ENCODE assay signal across 15 cellular contexts in the genomic region with DNA sequence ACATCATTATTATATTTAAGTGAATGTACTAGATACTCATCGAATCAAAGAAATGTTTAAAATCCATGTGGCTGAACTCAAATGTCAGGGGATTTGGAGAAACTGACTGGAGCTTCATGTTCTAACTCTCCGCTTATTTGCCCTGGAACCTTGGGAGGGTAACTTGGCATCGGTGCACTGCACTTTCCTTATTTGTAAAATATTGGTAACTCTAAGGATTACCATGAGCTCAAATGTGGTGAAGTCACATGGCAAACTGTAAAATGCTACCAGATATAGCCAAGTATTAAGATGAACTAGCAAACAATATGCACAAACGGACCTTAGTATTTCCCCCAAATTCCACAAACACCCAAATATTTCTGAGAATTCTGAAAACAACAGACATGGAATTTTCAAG.
DNase-seq lines count a peak whose midpoint lies in the region; ATAC-seq and TF ChIP-seq lines count a peak whose summit lies in the region.
"Had no signal": no experiment of that assay in that cellular context is flagged by ENCODE, and none has a peak within 500 bp of the region (broad histone marks: within the 10 kb centered on the region; RNA-seq: fewer than 3 reads in every experiment).

No MANE protein-coding gene starts in this region.

- 42 to 55% (median 48%) methylated on average over 4 of the region's 4 CpGs for WGBS in heart left ventricle, 4 donors

- H3K4me1 ChIP-seq in lower lobe of right lung (peaks cover 89% of the 10 kb centered on the region), heart left ventricle (peaks cover 9 to 100% (median 96%) of the 10 kb centered on the region in 12 donors)

- intact Hi-C loops in activated T-helper 1 cell treated with anti-CD3 and anti-CD28 coated beads, Interleukin-12 subunit alpha, Interleukin-12 subunit beta, Interleukin-2, Interleukin-4 antibody, amounts not matched to agents 30 ng/mL and 10 ng/mL and 1 ng/mL, durations not matched to agents 14 hours and 24 hours and 36 hours (cut with micrococcal nuclease), result loop anchor here (1.0 to 5.0 kb wide), 2 partner anchors 29 to 41 kb away; no protein-coding TSS in a partner anchor
- intact Hi-C loops in lower lobe of right lung (cut with DNase I), result loop anchor here (10.0 kb wide), 1 partner anchor 47 kb away; no protein-coding TSS in a partner anchor
- intact Hi-C loops in heart left ventricle (cut with DNase I), result loop anchor here in 2 of 10 donors (5.0 to 10.0 kb wide), 2 partner anchors 41 to 47 kb away; no protein-coding TSS in a partner anchor

- H3K27ac ChIP-seq in lower lobe of right lung (peak overlapping the region; percentile 25), heart left ventricle (peak overlapping the region in 1 of 12 donors; percentile 96)
- H3K27ac ChIP-seq: foreskin keratinocyte had no signal

- H3K36me3 Mint-ChIP-seq in stimulated activated naive CD8-positive, alpha-beta T cell treated with anti-CD3 and anti-CD28 coated beads, Interleukin-15, Interleukin-2, amounts not matched to agents 100 ng/mL and 50 ng/mL, for 24 hours (ENCODE audit: low read depth), result peaks cover 87% of the 10 kb centered on the region
- peaks cover 89% of the 10 kb centered on the region for H3K36me3 Mint-ChIP-seq in activated T-helper 1 cell treated with anti-CD3 and anti-CD28 coated beads, Interleukin-12 subunit alpha, Interleukin-12 subunit beta, Interleukin-2, Interleukin-4 antibody, amounts not matched to agents 30 ng/mL and 10 ng/mL and 1 ng/mL, durations not matched to agents 14 hours and 24 hours and 36 hours (ENCODE audit: low read depth)
- H3K36me3 Mint-ChIP-seq: brain had no signal

- DNase-seq in stimulated activated naive CD8-positive, alpha-beta T cell treated with anti-CD3 and anti-CD28 coated beads, Interleukin-15, Interleukin-2, amounts not matched to agents 100 U/mL and 50 U/mL, for 24 hours, result no peak
- DNase-seq in activated T-helper 1 cell treated with anti-CD3 and anti-CD28 coated beads, Interleukin-12 subunit alpha, Interleukin-12 subunit beta, Interleukin-2, Interleukin-4 antibody, amounts not matched to agents 30 ng/mL and 10 ng/mL and 1 ng/mL, durations not matched to agents 14 hours and 24 hours and 36 hours (ENCODE audit: low spot score), result no peak
- no peak for DNase-seq in lower lobe of right lung
- no peak for DNase-seq in stimulated activated CD4-positive, alpha-beta T cell treated with anti-CD3 and anti-CD28 coated beads, Interleukin-2, amount 100 ng/mL, for 48 hours
- no peak for DNase-seq in heart left ventricle
- DNase-seq: DMS153; foreskin keratinocyte; left ventricle myocardium superior; NCI-H2081 treated with DMSO at 0.1 percent for 48 hours; stimulated activated CD4-positive, alpha-beta T cell treated with anti-CD3 and anti-CD28 coated beads, Interleukin-1b, Interleukin-23, amount 100 ng/mL, for 48 hours; trophoblast cell had no signal

- no peaks in the 10 kb centered on the region for H3K27me3 Mint-ChIP-seq in stimulated activated naive CD8-positive, alpha-beta T cell treated with anti-CD3 and anti-CD28 coated beads, Interleukin-15, Interleukin-2, amounts not matched to agents 100 ng/mL and 50 ng/mL, for 24 hours
- H3K27me3 Mint-ChIP-seq in activated T-helper 1 cell treated with anti-CD3 and anti-CD28 coated beads, Interleukin-12 subunit alpha, Interleukin-12 subunit beta, Interleukin-2, Interleukin-4 antibody, amounts not matched to agents 30 ng/mL and 10 ng/mL and 1 ng/mL, durations not matched to agents 14 hours and 24 hours and 36 hours (ENCODE audit: insufficient read depth), result peaks cover 1% of the 10 kb centered on the region

- peaks cover 10% of the 10 kb centered on the region for H3K36me3 ChIP-seq in lower lobe of right lung
- H3K36me3 ChIP-seq in heart left ventricle, result peaks cover 0 to 21% (median 15%) of the 10 kb centered on the region in 9 donors

- H3K9me3 ChIP-seq in lower lobe of right lung (no peaks in the 10 kb centered on the region), heart left ventricle (no peaks in the 10 kb centered on the region)

- TF ChIP-seq CTCF in lower lobe of right lung (IDR thresholded peaks at IDR 0.05) (no peak), heart left ventricle (IDR thresholded peaks at IDR 0.05) (no peak)

- peak overlapping the region; percentile 92 for H3K27ac Mint-ChIP-seq in stimulated activated naive CD8-positive, alpha-beta T cell treated with anti-CD3 and anti-CD28 coated beads, Interleukin-15, Interleukin-2, amounts not matched to agents 100 ng/mL and 50 ng/mL, for 24 hours
- H3K27ac Mint-ChIP-seq in activated T-helper 1 cell treated with anti-CD3 and anti-CD28 coated beads, Interleukin-12 subunit alpha, Interleukin-12 subunit beta, Interleukin-2, Interleukin-4 antibody, amounts not matched to agents 30 ng/mL and 10 ng/mL and 1 ng/mL, durations not matched to agents 14 hours and 24 hours and 36 hours, result peak overlapping the region; percentile 98
- H3K27ac Mint-ChIP-seq: brain had no signal

- no peaks in the 10 kb centered on the region for H3K27me3 ChIP-seq in lower lobe of right lung (ENCODE audit: low read depth)
- H3K27me3 ChIP-seq in heart left ventricle, result no peaks in the 10 kb centered on the region
- H3K27me3 ChIP-seq: foreskin keratinocyte had no signal

- no peaks in the 10 kb centered on the region for H3K9me3 Mint-ChIP-seq in stimulated activated naive CD8-positive, alpha-beta T cell treated with anti-CD3 and anti-CD28 coated beads, Interleukin-15, Interleukin-2, amounts not matched to agents 100 ng/mL and 50 ng/mL, for 24 hours
- no peaks in the 10 kb centered on the region for H3K9me3 Mint-ChIP-seq in activated T-helper 1 cell treated with anti-CD3 and anti-CD28 coated beads, Interleukin-12 subunit alpha, Interleukin-12 subunit beta, Interleukin-2, Interleukin-4 antibody, amounts not matched to agents 30 ng/mL and 10 ng/mL and 1 ng/mL, durations not matched to agents 14 hours and 24 hours and 36 hours
- H3K9me3 Mint-ChIP-seq: brain had no signal

- no peak for ATAC-seq in stimulated activated naive CD8-positive, alpha-beta T cell treated with anti-CD3 and anti-CD28 coated beads, Interleukin-15, Interleukin-2, amounts not matched to agents 100 U/mL and 50 U/mL, for 24 hours
- ATAC-seq in lower lobe of right lung, result no peak
- ATAC-seq in HG02798 (IDR thresholded peaks at IDR 0.05; ENCODE audit: poor library complexity, unreplicated experiment), result no peak
- no peak for ATAC-seq in HG02981 (IDR thresholded peaks at IDR 0.05; ENCODE audit: unreplicated experiment)
- ATAC-seq in heart left ventricle, result no peak
- ATAC-seq: foreskin keratinocyte, left ventricle myocardium superior had no signal

- TF ChIP-seq POLR2A in heart left ventricle (IDR thresholded peaks at IDR 0.05), result no peak

- peak overlapping the region; percentile 94 for H3K4me3 Mint-ChIP-seq in stimulated activated naive CD8-positive, alpha-beta T cell treated with anti-CD3 and anti-CD28 coated beads, Interleukin-15, Interleukin-2, amounts not matched to agents 100 ng/mL and 50 ng/mL, for 24 hours
- H3K4me3 Mint-ChIP-seq in activated T-helper 1 cell treated with anti-CD3 and anti-CD28 coated beads, Interleukin-12 subunit alpha, Interleukin-12 subunit beta, Interleukin-2, Interleukin-4 antibody, amounts not matched to agents 30 ng/mL and 10 ng/mL and 1 ng/mL, durations not matched to agents 14 hours and 24 hours and 36 hours, result peak overlapping the region; percentile 96
- H3K4me3 Mint-ChIP-seq: brain had no signal

- H3K4me1 Mint-ChIP-seq in stimulated activated naive CD8-positive, alpha-beta T cell treated with anti-CD3 and anti-CD28 coated beads, Interleukin-15, Interleukin-2, amounts not matched to agents 100 ng/mL and 50 ng/mL, for 24 hours (ENCODE audit: low read depth), result peaks cover 98% of the 10 kb centered on the region
- peaks cover 100% of the 10 kb centered on the region for H3K4me1 Mint-ChIP-seq in activated T-helper 1 cell treated with anti-CD3 and anti-CD28 coated beads, Interleukin-12 subunit alpha, Interleukin-12 subunit beta, Interleukin-2, Interleukin-4 antibody, amounts not matched to agents 30 ng/mL and 10 ng/mL and 1 ng/mL, durations not matched to agents 14 hours and 24 hours and 36 hours (ENCODE audit: low read depth)

- peak overlapping the region; percentile 1 for H3K4me3 ChIP-seq in lower lobe of right lung
- H3K4me3 ChIP-seq in heart left ventricle, result peak overlapping the region in 1 of 12 donors; percentile 81
